In genomic region chr12:49707812-49708147, GRCh38 we compare ENCODE assay signal across 1 cellular context.
TF ChIP-seq lines count a peak whose summit lies in the region.

No MANE protein-coding gene starts in this region.

TF ChIP-seq in SK-N-SH, 30 proteins besides CTCF, POLR2A, EP300 and RAD21 (continued from another document):
- TF ChIP-seq PBX3 (IDR thresholded peaks at IDR 0.05) = no peak
TF ChIP-seq in SK-N-SH: peak in this region for 0.
